14 cellular contexts compared by ENCODE assay signal in genomic region chr3:41434781-41435180, GRCh38.
"Had no signal": no experiment of that assay in that cellular context is flagged by ENCODE, and none has a peak within 500 bp of the region (broad histone marks: within the 10 kb centered on the region; RNA-seq: fewer than 3 reads in every experiment).

No MANE protein-coding gene starts in this region.

- H3K27ac ChIP-seq: ascending aorta, pancreas, skin epidermis, tibial nerve, vagina had no signal

- H3K27me3 ChIP-seq: ascending aorta, pancreas, tibial nerve, vagina had no signal

- ATAC-seq: activated CD4-positive, CD25-positive, alpha-beta regulatory T cell treated with anti-CD3 and anti-CD28 coated beads, Interleukin-2, amount 50 U/mL, for 24 hours; pancreas had no signal

- H3K4me3 ChIP-seq: ascending aorta, pancreas, skin epidermis, tibial nerve, vagina had no signal

- H3K9me3 ChIP-seq: pancreas, vagina had no signal

- H3K36me3 ChIP-seq: ascending aorta, pancreas, tibial nerve, vagina had no signal

- H3K4me1 ChIP-seq: ascending aorta, pancreas, tibial nerve, vagina had no signal

- DNase-seq: activated effector memory CD4-positive, alpha-beta T cell treated with Interleukin-2 at 50 U/mL for 16 hours; activated naive CD8-positive, alpha-beta T cell treated with anti-CD3 and anti-CD28 coated beads for 36 hours; activated T-cell treated with anti-CD3 and anti-CD28 coated beads, Interleukin-2, amount 50 U/mL, for 1 hour; central memory CD4-positive, alpha-beta T cell; cortex of kidney; effector CD8-positive, alpha-beta T cell; kidney; pancreas; T-helper 2 cell had no signal
